Comparison of ENCODE assay signal across 8 cellular contexts in the genomic region with DNA sequence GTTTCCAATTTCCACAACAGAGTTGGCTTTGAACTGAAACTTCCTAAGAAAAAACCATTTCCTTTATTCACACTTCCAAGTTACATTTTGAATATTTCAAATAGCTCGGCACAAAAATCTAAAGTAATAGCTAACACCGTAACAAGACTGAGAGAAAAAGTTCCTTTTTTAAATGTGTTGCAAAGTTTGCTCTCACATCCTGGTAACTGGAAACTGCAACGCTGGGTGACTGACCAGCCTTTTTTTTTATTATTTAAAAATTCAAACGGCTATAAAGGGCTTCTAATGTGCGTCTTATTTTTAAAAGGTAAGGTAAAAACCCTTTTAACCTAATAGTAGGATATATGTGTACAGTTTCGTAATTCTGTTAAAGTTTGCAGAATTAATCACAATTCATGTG. TPM values are rescaled to one million over a fixed set of nuclear protein-coding genes. Genes with fewer than 3 reads are reported as not detected.
DNase-seq lines count a peak whose midpoint lies in the region; ATAC-seq, FAIRE-seq and TF ChIP-seq lines count a peak whose summit lies in the region.

No MANE protein-coding gene starts in this region.

- CTCF ChIA-PET in HEK293 (lab: Yijun Ruan, JAX) = interaction anchor here (0.5 to 6.3 kb wide), 6 partner anchors 18 to 202 kb away, joined by 3 to 47 read pairs (median 3); no protein-coding TSS in a partner anchor

- FAIRE-seq in HTR-8/SVneo (lab: Jason Lieb, UNC) = no peak

- 1 to 3% methylated on average over 6 of the region's 6 CpGs for WGBS in gastroesophageal sphincter (ENCODE audit: low coverage in 1 of 2), 2 donors

- DNase-seq in stimulated activated CD8-positive, alpha-beta memory T cell treated with anti-CD3 and anti-CD28 coated beads, Interleukin-4, amount 100 ng/mL, for 48 hours = no peak
- DNase-seq in HTR-8/SVneo (ENCODE audit: insufficient read length, low spot score) = no peak
- DNase-seq in COLO829 (ENCODE audit: low spot score) = no peak

- TF ChIP-seq POLR2A in gastroesophageal sphincter (IDR thresholded peaks at IDR 0.05) = no peak

- TF ChIP-seq CTCF in HEK293 (tag by site-specific recombination; IDR thresholded peaks at IDR 0.05) (no peak), VCaP (conservative IDR thresholded peaks at IDR 0.05) (no peak), gastroesophageal sphincter (IDR thresholded peaks at IDR 0.05) (no peak)

- H3K27ac ChIP-seq in HEK293 (ENCODE audit: extremely low read depth, low read depth, low read length) = no peak overlapping the region
- peak overlapping the region; percentile 98 for H3K27ac ChIP-seq in VCaP
- peak overlapping the region; percentile 82 to 100 (median 99) for H3K27ac ChIP-seq in gastroesophageal sphincter
- H3K27ac ChIP-seq in skeletal muscle tissue (ENCODE audit: low read depth, low read length) = peak overlapping the region; percentile 99

- POLR2A ChIA-PET in HEK293 (lab: Yijun Ruan, JAX) = interaction anchor here (0.6 to 3.9 kb wide), 7 partner anchors 10 to 524 kb away, joined by 3 to 71 read pairs (median 5); a partner anchor contains a TSS

- H3K9ac ChIP-seq in skeletal muscle tissue (ENCODE audit: low read depth in 1 of 3, low read length in 3 of 3) = peak overlapping the region; percentile 88 to 97 (median 94)

- peaks cover 25% of the 10 kb centered on the region; the same call in 1 of the 2 replicates for H3K4me1 ChIP-seq in HEK293 (ENCODE audit: control insufficient read depth, insufficient read depth, low read length)
- H3K4me1 ChIP-seq in gastroesophageal sphincter = peaks cover 11 to 60% (median 13%) of the 10 kb centered on the region in 3 donors
- peaks cover 25 to 35% (median 30%) of the 10 kb centered on the region in 3 donors for H3K4me1 ChIP-seq in skeletal muscle tissue (ENCODE audit: control insufficient read depth in 3 of 3, insufficient read depth in 3 of 3, low read length in 3 of 3)

- H3K36me3 ChIP-seq in HEK293 (ENCODE audit: control insufficient read depth in 2 of 2, insufficient read depth in 1 of 2, low read length in 2 of 2) (no peaks in the 10 kb centered on the region), gastroesophageal sphincter (no peaks in the 10 kb centered on the region), skeletal muscle tissue (ENCODE audit: control insufficient read depth in 3 of 3, insufficient read depth in 3 of 3, low read length in 3 of 3) (no peaks in the 10 kb centered on the region)

- H3K9me3 ChIP-seq in HEK293 (ENCODE audit: control insufficient read depth, insufficient read depth, low read depth, low read length) = no peaks in the 10 kb centered on the region
- H3K9me3 ChIP-seq in gastroesophageal sphincter = no peaks in the 10 kb centered on the region
- no peaks in the 10 kb centered on the region for H3K9me3 ChIP-seq in skeletal muscle tissue (ENCODE audit: control insufficient read depth in 3 of 3, low read length in 3 of 3)

- H3K4me3 ChIP-seq in HEK293 (ENCODE audit: low read depth, low read length) (peak overlapping the region; percentile 87), gastroesophageal sphincter (peak overlapping the region; percentile 53 to 87), skeletal muscle tissue (ENCODE audit: low read length in 3 of 3) (peak overlapping the region; percentile 75 to 86 (median 86))

- no peaks in the 10 kb centered on the region for H3K27me3 ChIP-seq in gastroesophageal sphincter
- no peaks in the 10 kb centered on the region for H3K27me3 ChIP-seq in skeletal muscle tissue (ENCODE audit: control insufficient read depth in 3 of 3, insufficient read depth in 3 of 3, low read length in 3 of 3)

- TF ChIP-seq EP300 in gastroesophageal sphincter (IDR thresholded peaks at IDR 0.05) = no peak

- ATAC-seq in gastroesophageal sphincter (no peak), GM21528 (IDR thresholded peaks at IDR 0.05; ENCODE audit: low FRiP score, unreplicated experiment) (no peak)

TF ChIP-seq in HEK293, 187 proteins besides CTCF, POLR2A, EP300 and RAD21 (continues in another document):
- TF ChIP-seq, protein P1, sequence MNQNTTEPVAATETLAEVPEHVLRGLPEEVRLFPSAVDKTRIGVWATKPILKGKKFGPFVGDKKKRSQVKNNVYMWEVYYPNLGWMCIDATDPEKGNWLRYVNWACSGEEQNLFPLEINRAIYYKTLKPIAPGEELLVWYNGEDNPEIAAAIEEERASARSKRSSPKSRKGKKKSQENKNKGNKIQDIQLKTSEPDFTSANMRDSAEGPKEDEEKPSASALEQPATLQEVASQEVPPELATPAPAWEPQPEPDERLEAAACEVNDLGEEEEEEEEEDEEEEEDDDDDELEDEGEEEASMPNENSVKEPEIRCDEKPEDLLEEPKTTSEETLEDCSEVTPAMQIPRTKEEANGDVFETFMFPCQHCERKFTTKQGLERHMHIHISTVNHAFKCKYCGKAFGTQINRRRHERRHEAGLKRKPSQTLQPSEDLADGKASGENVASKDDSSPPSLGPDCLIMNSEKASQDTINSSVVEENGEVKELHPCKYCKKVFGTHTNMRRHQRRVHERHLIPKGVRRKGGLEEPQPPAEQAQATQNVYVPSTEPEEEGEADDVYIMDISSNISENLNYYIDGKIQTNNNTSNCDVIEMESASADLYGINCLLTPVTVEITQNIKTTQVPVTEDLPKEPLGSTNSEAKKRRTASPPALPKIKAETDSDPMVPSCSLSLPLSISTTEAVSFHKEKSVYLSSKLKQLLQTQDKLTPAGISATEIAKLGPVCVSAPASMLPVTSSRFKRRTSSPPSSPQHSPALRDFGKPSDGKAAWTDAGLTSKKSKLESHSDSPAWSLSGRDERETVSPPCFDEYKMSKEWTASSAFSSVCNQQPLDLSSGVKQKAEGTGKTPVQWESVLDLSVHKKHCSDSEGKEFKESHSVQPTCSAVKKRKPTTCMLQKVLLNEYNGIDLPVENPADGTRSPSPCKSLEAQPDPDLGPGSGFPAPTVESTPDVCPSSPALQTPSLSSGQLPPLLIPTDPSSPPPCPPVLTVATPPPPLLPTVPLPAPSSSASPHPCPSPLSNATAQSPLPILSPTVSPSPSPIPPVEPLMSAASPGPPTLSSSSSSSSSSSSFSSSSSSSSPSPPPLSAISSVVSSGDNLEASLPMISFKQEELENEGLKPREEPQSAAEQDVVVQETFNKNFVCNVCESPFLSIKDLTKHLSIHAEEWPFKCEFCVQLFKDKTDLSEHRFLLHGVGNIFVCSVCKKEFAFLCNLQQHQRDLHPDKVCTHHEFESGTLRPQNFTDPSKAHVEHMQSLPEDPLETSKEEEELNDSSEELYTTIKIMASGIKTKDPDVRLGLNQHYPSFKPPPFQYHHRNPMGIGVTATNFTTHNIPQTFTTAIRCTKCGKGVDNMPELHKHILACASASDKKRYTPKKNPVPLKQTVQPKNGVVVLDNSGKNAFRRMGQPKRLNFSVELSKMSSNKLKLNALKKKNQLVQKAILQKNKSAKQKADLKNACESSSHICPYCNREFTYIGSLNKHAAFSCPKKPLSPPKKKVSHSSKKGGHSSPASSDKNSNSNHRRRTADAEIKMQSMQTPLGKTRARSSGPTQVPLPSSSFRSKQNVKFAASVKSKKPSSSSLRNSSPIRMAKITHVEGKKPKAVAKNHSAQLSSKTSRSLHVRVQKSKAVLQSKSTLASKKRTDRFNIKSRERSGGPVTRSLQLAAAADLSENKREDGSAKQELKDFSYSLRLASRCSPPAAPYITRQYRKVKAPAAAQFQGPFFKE (tag by site-specific recombination; IDR thresholded peaks at IDR 0.05; ENCODE audit: borderline replicate concordance) = no peak
- TF ChIP-seq, protein P2, sequence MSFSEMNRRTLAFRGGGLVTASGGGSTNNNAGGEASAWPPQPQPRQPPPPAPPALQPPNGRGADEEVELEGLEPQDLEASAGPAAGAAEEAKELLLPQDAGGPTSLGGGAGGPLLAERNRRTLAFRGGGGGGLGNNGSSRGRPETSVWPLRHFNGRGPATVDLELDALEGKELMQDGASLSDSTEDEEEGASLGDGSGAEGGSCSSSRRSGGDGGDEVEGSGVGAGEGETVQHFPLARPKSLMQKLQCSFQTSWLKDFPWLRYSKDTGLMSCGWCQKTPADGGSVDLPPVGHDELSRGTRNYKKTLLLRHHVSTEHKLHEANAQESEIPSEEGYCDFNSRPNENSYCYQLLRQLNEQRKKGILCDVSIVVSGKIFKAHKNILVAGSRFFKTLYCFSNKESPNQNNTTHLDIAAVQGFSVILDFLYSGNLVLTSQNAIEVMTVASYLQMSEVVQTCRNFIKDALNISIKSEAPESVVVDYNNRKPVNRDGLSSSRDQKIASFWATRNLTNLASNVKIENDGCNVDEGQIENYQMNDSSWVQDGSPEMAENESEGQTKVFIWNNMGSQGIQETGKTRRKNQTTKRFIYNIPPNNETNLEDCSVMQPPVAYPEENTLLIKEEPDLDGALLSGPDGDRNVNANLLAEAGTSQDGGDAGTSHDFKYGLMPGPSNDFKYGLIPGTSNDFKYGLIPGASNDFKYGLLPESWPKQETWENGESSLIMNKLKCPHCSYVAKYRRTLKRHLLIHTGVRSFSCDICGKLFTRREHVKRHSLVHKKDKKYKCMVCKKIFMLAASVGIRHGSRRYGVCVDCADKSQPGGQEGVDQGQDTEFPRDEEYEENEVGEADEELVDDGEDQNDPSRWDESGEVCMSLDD (tag by site-specific recombination; IDR thresholded peaks at IDR 0.05) = no peak
- TF ChIP-seq ZNF707 (tag by site-specific recombination; IDR thresholded peaks at IDR 0.05) = no peak
- TF ChIP-seq, protein P3, sequence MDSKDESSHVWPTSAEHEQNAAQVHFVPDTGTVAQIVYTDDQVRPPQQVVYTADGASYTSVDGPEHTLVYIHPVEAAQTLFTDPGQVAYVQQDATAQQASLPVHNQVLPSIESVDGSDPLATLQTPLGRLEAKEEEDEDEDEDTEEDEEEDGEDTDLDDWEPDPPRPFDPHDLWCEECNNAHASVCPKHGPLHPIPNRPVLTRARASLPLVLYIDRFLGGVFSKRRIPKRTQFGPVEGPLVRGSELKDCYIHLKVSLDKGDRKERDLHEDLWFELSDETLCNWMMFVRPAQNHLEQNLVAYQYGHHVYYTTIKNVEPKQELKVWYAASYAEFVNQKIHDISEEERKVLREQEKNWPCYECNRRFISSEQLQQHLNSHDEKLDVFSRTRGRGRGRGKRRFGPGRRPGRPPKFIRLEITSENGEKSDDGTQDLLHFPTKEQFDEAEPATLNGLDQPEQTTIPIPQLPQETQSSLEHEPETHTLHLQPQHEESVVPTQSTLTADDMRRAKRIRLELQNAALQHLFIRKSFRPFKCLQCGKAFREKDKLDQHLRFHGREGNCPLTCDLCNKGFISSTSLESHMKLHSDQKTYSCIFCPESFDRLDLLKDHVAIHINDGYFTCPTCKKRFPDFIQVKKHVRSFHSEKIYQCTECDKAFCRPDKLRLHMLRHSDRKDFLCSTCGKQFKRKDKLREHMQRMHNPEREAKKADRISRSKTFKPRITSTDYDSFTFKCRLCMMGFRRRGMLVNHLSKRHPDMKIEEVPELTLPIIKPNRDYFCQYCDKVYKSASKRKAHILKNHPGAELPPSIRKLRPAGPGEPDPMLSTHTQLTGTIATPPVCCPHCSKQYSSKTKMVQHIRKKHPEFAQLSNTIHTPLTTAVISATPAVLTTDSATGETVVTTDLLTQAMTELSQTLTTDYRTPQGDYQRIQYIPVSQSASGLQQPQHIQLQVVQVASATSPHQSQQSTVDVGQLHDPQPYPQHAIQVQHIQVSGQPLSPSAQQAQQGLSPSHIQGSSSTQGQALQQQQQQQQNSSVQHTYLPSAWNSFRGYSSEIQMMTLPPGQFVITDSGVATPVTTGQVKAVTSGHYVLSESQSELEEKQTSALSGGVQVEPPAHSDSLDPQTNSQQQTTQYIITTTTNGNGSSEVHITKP (tag by site-specific recombination; IDR thresholded peaks at IDR 0.05) = no peak

RNA-seq across cellular contexts. Expression of a gene that starts 1.7 kb away (rescaled TPM):
- 10 to 100 TPM; 47.3 to 79.1 (median 68.7) TPM for total RNA-seq in gastroesophageal sphincter
- total RNA-seq in skeletal muscle tissue = 48.0 TPM
